10 cellular contexts compared by ENCODE assay signal in the genomic region with DNA sequence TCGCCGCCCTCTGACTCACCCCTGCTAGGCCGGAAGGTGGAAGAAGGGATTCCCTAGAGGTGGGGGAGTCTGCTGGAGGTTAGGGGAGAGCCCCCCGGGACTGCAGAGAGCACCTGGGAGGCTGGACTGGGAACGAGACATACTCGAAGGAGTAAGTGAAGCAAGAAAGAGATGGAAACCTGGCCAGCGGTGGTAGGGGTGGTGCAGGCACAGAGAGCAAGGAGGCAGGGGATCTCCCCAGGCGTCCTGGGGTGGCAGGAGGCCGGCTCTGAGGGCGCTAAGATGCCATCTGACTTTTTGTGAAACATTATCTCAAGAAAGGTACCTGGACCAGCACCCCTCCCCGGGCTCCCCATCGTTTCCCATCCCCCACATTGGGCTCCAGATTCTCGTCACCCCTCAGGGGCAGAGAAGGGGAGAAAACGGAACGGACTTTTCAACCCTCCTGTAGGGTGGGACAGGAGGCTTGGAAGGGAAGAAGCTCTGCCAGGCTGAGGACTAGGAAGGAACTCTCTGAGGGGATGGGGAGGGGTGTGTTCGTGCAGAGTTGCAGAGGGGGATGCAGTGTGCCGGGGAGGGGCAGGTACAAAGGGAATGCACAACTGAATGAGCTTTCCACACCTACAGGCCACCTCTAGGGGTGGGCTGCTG. TPM values are rescaled to one million over a fixed set of nuclear protein-coding genes. Genes with fewer than 3 reads are reported as not detected.
DNase-seq lines count a peak whose midpoint lies in the region; ATAC-seq and TF ChIP-seq lines count a peak whose summit lies in the region.
"Had no signal": no experiment of that assay in that cellular context is flagged by ENCODE, and none has a peak within 500 bp of the region (broad histone marks: within the 10 kb centered on the region; RNA-seq: fewer than 3 reads in every experiment).

No MANE protein-coding gene starts in this region.

- CTCF ChIA-PET in CD8-positive, alpha-beta memory T cell (lab: Charles Lee) = interaction anchor here (1.6 kb wide), 1 partner anchor 9 kb away, joined by 6 read pairs; no protein-coding TSS in a partner anchor

- no peak for TF ChIP-seq CTCF in spleen (IDR thresholded peaks at IDR 0.05 in 8 of 11, conservative IDR thresholded peaks at IDR 0.05 in 3 of 11)

- H3K9me3 ChIP-seq in T-helper 17 cell (ENCODE audit: control insufficient read depth, low read length, poor library complexity, severe bottlenecking) (no peaks in the 10 kb centered on the region), iPS DF 6.9 (ENCODE audit: control insufficient read depth, insufficient read depth, low read length) (no peaks in the 10 kb centered on the region), spleen (no peaks in the 10 kb centered on the region)
- H3K9me3 ChIP-seq in CD8-positive, alpha-beta memory T cell (ENCODE audit: low read length) = no peaks in the 10 kb centered on the region

- no peak overlapping the region for H3K27ac Mint-ChIP-seq in activated T-cell treated with anti-CD3 and anti-CD28 coated beads, Interleukin-2, amount 50 U/mL, for 24 hours
- no peak overlapping the region for H3K27ac Mint-ChIP-seq in T-helper 17 cell
- peak overlapping the region in 1 of 8 donors; percentile 36 for H3K27ac Mint-ChIP-seq in CD8-positive, alpha-beta memory T cell
- H3K27ac Mint-ChIP-seq: activated naive CD4-positive, alpha-beta T cell treated with anti-CD3 and anti-CD28 coated beads, Interleukin-2, amount 10 ng/mL, durations not matched to agents 7 days and 5 days; stimulated activated naive B cell treated with anti-CD40 and anti-IgM and Interleukin-4, amounts not matched to agents 10 μg/mL and 1 μg/mL and 100 μg/mL, for 72 hours had no signal

- peaks cover 4% of the 10 kb centered on the region; the same call in 1 of the 2 replicates for H3K4me1 ChIP-seq in iPS DF 6.9 (ENCODE audit: control insufficient read depth, insufficient read depth, low read length)
- H3K4me1 ChIP-seq in spleen = peaks cover 3 to 12% (median 9%) of the 10 kb centered on the region in 6 donors
- peaks cover 5% of the 10 kb centered on the region for H3K4me1 ChIP-seq in CD8-positive, alpha-beta memory T cell (ENCODE audit: insufficient read depth, low read length)

- POLR2A ChIA-PET in CD8-positive, alpha-beta memory T cell (lab: Charles Lee) = interaction anchor here (1.1 kb wide), 1 partner anchor 9 kb away, joined by 3 read pairs; no protein-coding TSS in a partner anchor

- no peaks in the 10 kb centered on the region for H3K36me3 Mint-ChIP-seq in activated T-cell treated with anti-CD3 and anti-CD28 coated beads, Interleukin-2, amount 50 U/mL, for 24 hours (ENCODE audit: low read depth)
- peaks cover 2% of the 10 kb centered on the region for H3K36me3 Mint-ChIP-seq in T-helper 17 cell (ENCODE audit: low read depth)
- no peaks in the 10 kb centered on the region for H3K36me3 Mint-ChIP-seq in CD8-positive, alpha-beta memory T cell
- H3K36me3 Mint-ChIP-seq: activated naive CD4-positive, alpha-beta T cell treated with anti-CD3 and anti-CD28 coated beads, Interleukin-2, amount 10 ng/mL, durations not matched to agents 7 days and 5 days; stimulated activated naive B cell treated with anti-CD40 and anti-IgM and Interleukin-4, amounts not matched to agents 10 μg/mL and 1 μg/mL and 100 μg/mL, for 72 hours had no signal

- peak overlapping the region; percentile 3; the same call in 1 of the 2 replicates for H3K4me3 ChIP-seq in iPS DF 6.9 (ENCODE audit: low read length)
- peak overlapping the region in 6 of 8 donors; percentile 5 to 55 (median 10) for H3K4me3 ChIP-seq in spleen
- no peak overlapping the region for H3K4me3 ChIP-seq in CD8-positive, alpha-beta memory T cell (ENCODE audit: low read length)

- ATAC-seq in T-helper 17 cell (peak; percentile 15), GM18517 (IDR thresholded peaks at IDR 0.05; ENCODE audit: unreplicated experiment) (no peak)

- intact Hi-C loops in spleen (cut with DNase I; ENCODE audit: low total_unique reads) = loop anchor here (10.0 kb wide), 1 partner anchor 197 kb away; no protein-coding TSS in a partner anchor

- no peaks in the 10 kb centered on the region for H3K9me3 Mint-ChIP-seq in activated T-cell treated with anti-CD3 and anti-CD28 coated beads, Interleukin-2, amount 50 U/mL, for 24 hours
- peaks cover 0 to 2% (median 0%) of the 10 kb centered on the region in 5 donors for H3K9me3 Mint-ChIP-seq in CD8-positive, alpha-beta memory T cell
- H3K9me3 Mint-ChIP-seq: activated naive CD4-positive, alpha-beta T cell treated with anti-CD3 and anti-CD28 coated beads, Interleukin-2, amount 10 ng/mL, durations not matched to agents 7 days and 5 days; stimulated activated naive B cell treated with anti-CD40 and anti-IgM and Interleukin-4, amounts not matched to agents 10 μg/mL and 1 μg/mL and 100 μg/mL, for 72 hours had no signal

- WGBS in iPS DF 6.9 (ENCODE audit: insufficient coverage, insufficient read length) = no CpG with 5 or more reads among the region's 17 CpGs
- 33 to 41% (median 37%) methylated on average over 17 of the region's 17 CpGs for WGBS in spleen, 5 donors

- H3K27me3 Mint-ChIP-seq in activated T-cell treated with anti-CD3 and anti-CD28 coated beads, Interleukin-2, amount 50 U/mL, for 24 hours = peaks cover 34% of the 10 kb centered on the region
- H3K27me3 Mint-ChIP-seq in T-helper 17 cell = peaks cover 41% of the 10 kb centered on the region
- peaks cover 15 to 45% of the 10 kb centered on the region in 2 donors for H3K27me3 Mint-ChIP-seq in CD8-positive, alpha-beta memory T cell

- no peak for TF ChIP-seq POLR2A in spleen (IDR thresholded peaks at IDR 0.05)

- peaks cover 8% of the 10 kb centered on the region for H3K4me1 Mint-ChIP-seq in activated T-cell treated with anti-CD3 and anti-CD28 coated beads, Interleukin-2, amount 50 U/mL, for 24 hours (ENCODE audit: low read depth)
- peaks cover 18% of the 10 kb centered on the region for H3K4me1 Mint-ChIP-seq in T-helper 17 cell
- H3K4me1 Mint-ChIP-seq in CD8-positive, alpha-beta memory T cell = peaks cover 5 to 8% (median 6%) of the 10 kb centered on the region in 3 donors

- H3K36me3 ChIP-seq in iPS DF 6.9 (ENCODE audit: control insufficient read depth, insufficient read depth, low read length) (0 out of 2 replicates have a peak, but pooled peaks cover 4% of the 10 kb centered on the region), spleen (no peaks in the 10 kb centered on the region)
- H3K36me3 ChIP-seq in CD8-positive, alpha-beta memory T cell (ENCODE audit: insufficient read depth, low read length) = no peaks in the 10 kb centered on the region

- no peaks in the 10 kb centered on the region for H3K27me3 ChIP-seq in iPS DF 6.9 (ENCODE audit: control insufficient read depth, insufficient read depth, low read length)
- peaks cover 0 to 61% (median 20%) of the 10 kb centered on the region in 7 donors for H3K27me3 ChIP-seq in spleen (replicated peaks in 1 of 7)
- H3K27me3 ChIP-seq in CD8-positive, alpha-beta memory T cell (ENCODE audit: insufficient read depth, low read length, poor library complexity, severe bottlenecking) = peaks cover 24% of the 10 kb centered on the region

- H3K27ac ChIP-seq in iPS DF 6.9 (ENCODE audit: low read length) (no peak overlapping the region), spleen (no peak overlapping the region)
- no peak overlapping the region for H3K27ac ChIP-seq in CD8-positive, alpha-beta memory T cell (ENCODE audit: low read depth, low read length)

- no peak for DNase-seq in activated T-cell treated with anti-CD3 and anti-CD28 coated beads, Interleukin-2, amount 50 U/mL, for 24 hours
- no peak for DNase-seq in activated T-cell treated with anti-CD3 and anti-CD28 coated beads, Interleukin-2, amount 50 U/mL, for 1 hour
- DNase-seq in T-helper 17 cell (no peak), iPS DF 6.9 (ENCODE audit: low read depth, low spot score) (no peak), spleen (no peak), mesenteric fat pad (ENCODE audit: low spot score) (no peak)
- no peak for DNase-seq in CD8-positive, alpha-beta memory T cell

- H3K4me3 Mint-ChIP-seq in activated T-cell treated with anti-CD3 and anti-CD28 coated beads, Interleukin-2, amount 50 U/mL, for 24 hours = peak overlapping the region; percentile 21
- H3K4me3 Mint-ChIP-seq in T-helper 17 cell = no peak overlapping the region
- H3K4me3 Mint-ChIP-seq in CD8-positive, alpha-beta memory T cell = peak overlapping the region in 1 of 7 donors; percentile 32
- H3K4me3 Mint-ChIP-seq: activated naive CD4-positive, alpha-beta T cell treated with anti-CD3 and anti-CD28 coated beads, Interleukin-2, amount 10 ng/mL, durations not matched to agents 7 days and 5 days had no signal

RNA-seq across cellular contexts. Expression of a gene that starts 0.7 kb away (rescaled TPM):
- total RNA-seq in T-helper 17 cell (not detected), spleen (under 1 TPM in 2 of 7 donors, not detected in 5; 0.18 to 0.32 TPM), mesenteric fat pad (not detected)
- under 1 TPM in 1 of 3 donors, not detected in 2; 0.03 TPM for polyA plus RNA-seq in spleen
- total RNA-seq in CD8-positive, alpha-beta memory T cell = not detected
- 0.16 TPM for polyA plus RNA-seq in CD8-positive, alpha-beta memory T cell

RNA-seq across cellular contexts. Expression of a gene that starts 9.8 kb away (rescaled TPM):
- total RNA-seq in T-helper 17 cell (10 to 100 TPM; 80.3 to 82.4 TPM), spleen (100 to 1,000 TPM in 2 of 7 donors, 10 to 100 TPM in 5; 45.0 to 119 (median 95.1) TPM), mesenteric fat pad (67.5 TPM)
- polyA plus RNA-seq in spleen = 10 to 100 TPM; 25.8 to 40.3 (median 30.0) TPM
- 10 to 100 TPM; 83.8 to 97.8 TPM for total RNA-seq in CD8-positive, alpha-beta memory T cell
- 16.2 TPM for polyA plus RNA-seq in CD8-positive, alpha-beta memory T cell

RNA-seq across cellular contexts. Expression of a gene that starts 39.7 kb away (rescaled TPM):
- total RNA-seq in T-helper 17 cell (100 to 1,000 TPM; 197 to 231 TPM), spleen (100 to 1,000 TPM; 218 to 249 (median 229) TPM), mesenteric fat pad (137 TPM)
- polyA plus RNA-seq in spleen = 10 to 100 TPM; 25.6 to 61.3 (median 29.4) TPM
- total RNA-seq in CD8-positive, alpha-beta memory T cell = 100 to 1,000 TPM; 223 TPM
- polyA plus RNA-seq in CD8-positive, alpha-beta memory T cell = 157 TPM
